In genomic region chr1:18940303-18941020, GRCh38 we compare ENCODE assay signal across 13 cellular contexts. TPM values are rescaled to one million over a fixed set of nuclear protein-coding genes. Genes with fewer than 3 reads are reported as not detected.
DNase-seq lines count a peak whose midpoint lies in the region; ATAC-seq and TF ChIP-seq lines count a peak whose summit lies in the region.
"Had no signal": no experiment of that assay in that cellular context is flagged by ENCODE, and none has a peak within 500 bp of the region (broad histone marks: within the 10 kb centered on the region; RNA-seq: fewer than 3 reads in every experiment).

No MANE protein-coding gene starts in this region.

- H3K4me2 ChIP-seq in osteoblast (ENCODE audit: insufficient read depth, low read length) = peak overlapping the region; percentile 1
- H3K4me2 ChIP-seq: PC-9 had no signal

- TF ChIP-seq CTCF in CD8-positive, alpha-beta T cell (IDR thresholded peaks at IDR 0.05) = no peak
- TF ChIP-seq CTCF in RWPE2 (IDR thresholded peaks at IDR 0.05; ENCODE audit: poor library complexity, severe bottlenecking) (no peak), esophagus muscularis mucosa (IDR thresholded peaks at IDR 0.05) (no peak), osteoblast (IDR thresholded peaks at IDR 0.05; ENCODE audit: extremely low read depth, low read depth, low read length) (no peak), GM10266 (IDR thresholded peaks at IDR 0.05; ENCODE audit: control insufficient read depth, insufficient read depth, low read depth, missing control alignments) (no peak)

- peaks cover 49% of the 10 kb centered on the region for H4K20me1 ChIP-seq in osteoblast (ENCODE audit: insufficient read depth, low read length)

- H3K27ac Mint-ChIP-seq in CD8-positive, alpha-beta T cell = peak overlapping the region; percentile 81

- DNase-seq in CD8-positive, alpha-beta T cell = no peak
- DNase-seq in RWPE2 (ENCODE audit: low spot score) = no peak
- DNase-seq in esophagus muscularis mucosa (ENCODE audit: extremely low spot score) = no peak
- DNase-seq in osteoblast (ENCODE audit: insufficient read length, low spot score, missing footprints) = peak; percentile 84
- no peak for DNase-seq in GM10266 (ENCODE audit: extremely low spot score)
- no peak for DNase-seq in GM19240 (ENCODE audit: insufficient read length, low spot score)
- no peak for DNase-seq in activated CD4-positive, alpha-beta T cell treated with anti-CD3 and anti-CD28 coated beads for 1 hour
- DNase-seq: Karpas-422, NCI-H2081 treated with DMSO at 0.1 percent for 48 hours had no signal

- ATAC-seq in CD8-positive, alpha-beta T cell = no peak
- ATAC-seq in RWPE2 (ENCODE audit: low read depth) = no peak
- no peak for ATAC-seq in GM19351 (IDR thresholded peaks at IDR 0.05; ENCODE audit: unreplicated experiment)

- peaks cover 5% of the 10 kb centered on the region for H3K36me3 Mint-ChIP-seq in CD8-positive, alpha-beta T cell

- no peak overlapping the region for H2AFZ ChIP-seq in osteoblast (ENCODE audit: low read length)
- H2AFZ ChIP-seq: PC-9 had no signal

- no peaks in the 10 kb centered on the region for H3K36me3 ChIP-seq in CD8-positive, alpha-beta T cell (ENCODE audit: insufficient read depth, low read length)
- H3K36me3 ChIP-seq in RWPE2 (ENCODE audit: low read depth) = peaks cover 13% of the 10 kb centered on the region; the same call in 1 of the 2 replicates
- H3K36me3 ChIP-seq in esophagus muscularis mucosa = no peaks in the 10 kb centered on the region
- peaks cover 5% of the 10 kb centered on the region for H3K36me3 ChIP-seq in osteoblast (ENCODE audit: insufficient read depth, low read length)
- H3K36me3 ChIP-seq: HAP-1 had no signal

- CTCF ChIA-PET in CD8-positive, alpha-beta T cell (lab: Charles Lee) = interaction anchor here (1.2 to 2.3 kb wide), 2 partner anchors 13 to 27 kb away, joined by 3 to 9 read pairs; no protein-coding TSS in a partner anchor

- H3K27me3 Mint-ChIP-seq in CD8-positive, alpha-beta T cell (ENCODE audit: low read depth) = no peaks in the 10 kb centered on the region

- no peaks in the 10 kb centered on the region for H3K9me3 ChIP-seq in CD8-positive, alpha-beta T cell (ENCODE audit: low read length)
- no peaks in the 10 kb centered on the region for H3K9me3 ChIP-seq in RWPE2 (ENCODE audit: severe bottlenecking)
- H3K9me3 ChIP-seq in esophagus muscularis mucosa = no peaks in the 10 kb centered on the region
- no peaks in the 10 kb centered on the region for H3K9me3 ChIP-seq in osteoblast (ENCODE audit: low read depth, low read length)
- H3K9me3 ChIP-seq: HAP-1 had no signal

- no peaks in the 10 kb centered on the region for H3K27me3 ChIP-seq in CD8-positive, alpha-beta T cell (ENCODE audit: insufficient read depth, low read length)
- H3K27me3 ChIP-seq in RWPE2 (ENCODE audit: insufficient read depth, poor library complexity, severe bottlenecking) = no peaks in the 10 kb centered on the region
- no peaks in the 10 kb centered on the region for H3K27me3 ChIP-seq in esophagus muscularis mucosa
- no peaks in the 10 kb centered on the region for H3K27me3 ChIP-seq in osteoblast (ENCODE audit: insufficient read depth, low read length)

- WGBS in esophagus muscularis mucosa = 72% methylated on average over 13 of the region's 13 CpGs

- intact Hi-C loops in CD8-positive, alpha-beta T cell (cut with DNase I, micrococcal nuclease) = no loop called here
- intact Hi-C loops in esophagus muscularis mucosa (cut with DNase I) = no loop called here

- POLR2A ChIA-PET in CD8-positive, alpha-beta T cell (lab: Charles Lee) = no interaction called here

- no peak overlapping the region for H3K27ac ChIP-seq in CD8-positive, alpha-beta T cell (ENCODE audit: low read depth, low read length)
- H3K27ac ChIP-seq in RWPE2 (ENCODE audit: poor library complexity, severe bottlenecking) = peak overlapping the region; percentile 97
- H3K27ac ChIP-seq in esophagus muscularis mucosa (replicated peaks in 1 of 4) = peak overlapping the region; percentile 17 to 57 (median 45)
- peak overlapping the region; percentile 89 for H3K27ac ChIP-seq in osteoblast (ENCODE audit: low read depth, low read length)
- H3K27ac ChIP-seq: PC-9 had no signal

- no peak overlapping the region for H3K4me3 Mint-ChIP-seq in CD8-positive, alpha-beta T cell

- no peaks in the 10 kb centered on the region for H3K9me3 Mint-ChIP-seq in CD8-positive, alpha-beta T cell

- peaks cover 92% of the 10 kb centered on the region for H3K79me2 ChIP-seq in osteoblast (ENCODE audit: insufficient read depth, low read length)

- H3K4me1 ChIP-seq in CD8-positive, alpha-beta T cell (ENCODE audit: insufficient read depth, low read length) = peaks cover 70% of the 10 kb centered on the region
- H3K4me1 ChIP-seq in RWPE2 (ENCODE audit: insufficient read depth, poor library complexity, severe bottlenecking) (peaks cover 41% of the 10 kb centered on the region), esophagus muscularis mucosa (peaks cover 58 to 92% (median 87%) of the 10 kb centered on the region in 4 donors), osteoblast (ENCODE audit: insufficient read depth, low read length) (peaks cover 34% of the 10 kb centered on the region)

- H3K4me1 Mint-ChIP-seq in CD8-positive, alpha-beta T cell (ENCODE audit: low read depth) = peaks cover 72% of the 10 kb centered on the region

- TF ChIP-seq EP300 in esophagus muscularis mucosa (IDR thresholded peaks at IDR 0.05) = no peak

- H3K4me3 ChIP-seq in CD8-positive, alpha-beta T cell (ENCODE audit: low read depth, low read length) = no peak overlapping the region
- H3K4me3 ChIP-seq in RWPE2 (ENCODE audit: severe bottlenecking) = no peak overlapping the region
- no peak overlapping the region for H3K4me3 ChIP-seq in esophagus muscularis mucosa
- H3K4me3 ChIP-seq in osteoblast (ENCODE audit: insufficient read depth, low read length) = no peak overlapping the region
- H3K4me3 ChIP-seq: HAP-1, lung, PC-9 had no signal

- TF ChIP-seq POLR2A in esophagus muscularis mucosa (IDR thresholded peaks at IDR 0.05; ENCODE audit: low read depth) = no peak

RNA-seq across cellular contexts. Expression of gene IFFO2, which starts 16.0 kb away (rescaled TPM):
- total RNA-seq in CD8-positive, alpha-beta T cell = 100 to 1,000 TPM in 1 of 2 experiments, 10 to 100 TPM in 1; 92.6 to 107 TPM
- 10 to 100 TPM in 3 of 4 donors, 1 to 10 TPM in 1; 9.6 to 40.3 (median 16.3) TPM for total RNA-seq in esophagus muscularis mucosa
- 6.8 and 10.9 TPM in 2 replicates for total RNA-seq in osteoblast

RNA-seq across cellular contexts. Expression of gene ALDH4A1, which starts 38.1 kb away (rescaled TPM):
- total RNA-seq in CD8-positive, alpha-beta T cell = 1 to 10 TPM; 1.0 to 1.3 TPM
- total RNA-seq in esophagus muscularis mucosa = 10 to 100 TPM; 25.1 to 29.5 (median 27.2) TPM
- total RNA-seq in osteoblast = 28.6 and 31.8 TPM in 2 replicates

Comparison
In these comparisons a context has a peak if more than half of its experiments do, and no peak if none do; other contexts are left out.
1. RNA of gene ALDH4A1, which starts 38.1 kb away (total RNA-seq): 28.6 to 31.8 TPM in osteoblast and 25.1 to 29.5 TPM in esophagus muscularis mucosa; 1.0 to 1.3 TPM in CD8-positive, alpha-beta T cell; every median in the first group is over 10 times any median in the second.